Comparison of ENCODE assay signal across 1 cellular context in the genomic region with DNA sequence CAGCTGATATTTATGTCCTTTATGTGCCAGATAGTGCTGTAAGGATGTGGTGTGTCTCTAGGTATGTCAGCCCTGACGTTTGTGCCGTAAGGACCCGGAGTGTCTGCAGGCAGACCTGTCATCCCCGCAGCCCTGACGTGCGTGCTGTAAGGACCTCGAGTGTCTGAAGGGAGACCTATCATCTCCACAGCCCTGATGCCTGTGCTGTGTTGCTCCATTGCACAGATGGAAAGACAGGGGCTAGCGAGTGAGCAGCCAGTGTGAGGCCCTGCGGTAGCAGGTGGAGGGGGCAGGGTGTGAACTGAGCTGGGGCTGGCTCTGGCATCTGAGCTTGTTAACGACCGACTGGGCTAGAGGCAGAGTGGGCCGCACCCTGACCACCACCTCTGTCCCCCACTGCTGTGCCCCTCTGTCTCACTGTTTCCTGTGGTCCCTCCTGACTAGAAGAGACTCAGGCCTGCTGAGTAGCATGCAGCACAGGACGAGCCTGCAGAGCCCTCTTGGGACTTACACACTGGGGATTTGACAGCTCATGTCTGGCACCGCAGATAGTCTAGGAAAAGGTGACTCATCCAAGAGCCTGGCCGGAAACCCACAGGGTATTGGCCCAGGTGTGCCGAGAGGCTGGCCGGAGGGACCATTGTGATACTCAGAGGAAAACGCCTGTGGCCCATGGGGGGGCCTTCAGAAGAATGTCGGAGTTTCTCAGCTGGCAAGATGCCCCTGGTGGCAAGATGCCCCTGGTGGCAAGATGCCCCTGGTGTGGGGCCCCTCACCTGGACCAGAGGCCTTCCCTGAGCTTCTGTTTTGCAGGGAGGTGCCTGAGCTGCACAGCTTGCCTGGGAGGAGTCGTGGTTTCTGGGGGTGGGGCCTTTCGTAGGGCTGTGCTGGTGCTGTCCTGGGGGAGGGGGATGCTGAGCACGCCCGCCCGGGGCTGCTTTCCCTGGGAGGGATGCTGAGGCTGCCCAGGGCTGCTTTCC.
TF ChIP-seq lines count a peak whose summit lies in the region.

No MANE protein-coding gene starts in this region.

TF ChIP-seq in K562, 482 proteins besides CTCF, POLR2A, EP300 and RAD21 (continued from another document and continues in another):
- TF ChIP-seq, protein P1, sequence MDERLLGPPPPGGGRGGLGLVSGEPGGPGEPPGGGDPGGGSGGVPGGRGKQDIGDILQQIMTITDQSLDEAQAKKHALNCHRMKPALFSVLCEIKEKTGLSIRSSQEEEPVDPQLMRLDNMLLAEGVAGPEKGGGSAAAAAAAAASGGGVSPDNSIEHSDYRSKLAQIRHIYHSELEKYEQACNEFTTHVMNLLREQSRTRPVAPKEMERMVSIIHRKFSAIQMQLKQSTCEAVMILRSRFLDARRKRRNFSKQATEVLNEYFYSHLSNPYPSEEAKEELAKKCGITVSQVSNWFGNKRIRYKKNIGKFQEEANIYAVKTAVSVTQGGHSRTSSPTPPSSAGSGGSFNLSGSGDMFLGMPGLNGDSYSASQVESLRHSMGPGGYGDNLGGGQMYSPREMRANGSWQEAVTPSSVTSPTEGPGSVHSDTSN (CRISPR knock-in tag; IDR thresholded peaks at IDR 0.05; ENCODE audit: low read depth) = no peak
- TF ChIP-seq, protein P1 (tag; conservative IDR thresholded peaks at IDR 0.05; ENCODE audit: low read depth) = no peak
- TF ChIP-seq, protein P2, sequence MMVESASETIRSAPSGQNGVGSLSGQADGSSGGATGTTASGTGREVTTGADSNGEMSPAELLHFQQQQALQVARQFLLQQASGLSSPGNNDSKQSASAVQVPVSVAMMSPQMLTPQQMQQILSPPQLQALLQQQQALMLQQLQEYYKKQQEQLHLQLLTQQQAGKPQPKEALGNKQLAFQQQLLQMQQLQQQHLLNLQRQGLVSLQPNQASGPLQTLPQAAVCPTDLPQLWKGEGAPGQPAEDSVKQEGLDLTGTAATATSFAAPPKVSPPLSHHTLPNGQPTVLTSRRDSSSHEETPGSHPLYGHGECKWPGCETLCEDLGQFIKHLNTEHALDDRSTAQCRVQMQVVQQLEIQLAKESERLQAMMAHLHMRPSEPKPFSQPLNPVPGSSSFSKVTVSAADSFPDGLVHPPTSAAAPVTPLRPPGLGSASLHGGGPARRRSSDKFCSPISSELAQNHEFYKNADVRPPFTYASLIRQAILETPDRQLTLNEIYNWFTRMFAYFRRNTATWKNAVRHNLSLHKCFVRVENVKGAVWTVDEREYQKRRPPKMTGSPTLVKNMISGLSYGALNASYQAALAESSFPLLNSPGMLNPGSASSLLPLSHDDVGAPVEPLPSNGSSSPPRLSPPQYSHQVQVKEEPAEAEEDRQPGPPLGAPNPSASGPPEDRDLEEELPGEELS (CRISPR knock-in tag; IDR thresholded peaks at IDR 0.05; ENCODE audit: borderline replicate concordance) = no peak
- TF ChIP-seq HDAC2 (IDR thresholded peaks at IDR 0.05) (no peak), HEY1 (CRISPR knock-in tag; IDR thresholded peaks at IDR 0.05; ENCODE audit: borderline replicate concordance) (no peak), FOXK2 (conservative IDR thresholded peaks at IDR 0.05 in 1 of 2, IDR thresholded peaks at IDR 0.05 in 1 of 2; ENCODE audit: low read depth in 2 of 2) (no peak), HLTF (IDR thresholded peaks at IDR 0.05) (no peak), CHD1 (IDR thresholded peaks at IDR 0.05; ENCODE audit: low read length) (no peak), GATAD2B (IDR thresholded peaks at IDR 0.05; ENCODE audit: borderline replicate concordance) (no peak), ZNF12 (CRISPR knock-in tag; IDR thresholded peaks at IDR 0.05) (no peak), ASH1L (IDR thresholded peaks at IDR 0.05; ENCODE audit: borderline replicate concordance, low read depth, partially characterized antibody) (no peak), C11orf30 (IDR thresholded peaks at IDR 0.05; ENCODE audit: low read depth) (0 out of 2 replicates have a peak, but pooled peaks have one; percentile 6), HMG20B (CRISPR knock-in tag; IDR thresholded peaks at IDR 0.05) (no peak), ARID1B (IDR thresholded peaks at IDR 0.05) (peak; percentile 92), ZNF239 (CRISPR knock-in tag; IDR thresholded peaks at IDR 0.05) (no peak), NCOA4 (IDR thresholded peaks at IDR 0.05; ENCODE audit: partially characterized antibody) (no peak), TAF1 (IDR thresholded peaks at IDR 0.05; ENCODE audit: control insufficient read depth, extremely low read depth, insufficient read depth, low read length, severe bottlenecking) (no peak), RFX7 (CRISPR knock-in tag; IDR thresholded peaks at IDR 0.05) (no peak), KLF6 (CRISPR knock-in tag; IDR thresholded peaks at IDR 0.05; ENCODE audit: borderline replicate concordance) (no peak), SRSF9 (IDR thresholded peaks at IDR 0.05; ENCODE audit: borderline replicate concordance, low read depth, low read length) (no peak), RBM14 (IDR thresholded peaks at IDR 0.05; ENCODE audit: borderline replicate concordance, insufficient read depth, low read depth, low read length) (no peak), MYBL2 (IDR thresholded peaks at IDR 0.05; ENCODE audit: low read depth) (no peak), MYBL2 (CRISPR knock-in tag; IDR thresholded peaks at IDR 0.05; ENCODE audit: borderline replicate concordance) (no peak), RBM39 (optimal IDR thresholded peaks at IDR 0.05; ENCODE audit: low read depth, low read length) (no peak), ZNF699 (CRISPR knock-in tag; IDR thresholded peaks at IDR 0.05; ENCODE audit: insufficient replicate concordance) (no peak), ZBED1 (IDR thresholded peaks at IDR 0.05) (no peak), TAF15 (IDR thresholded peaks at IDR 0.05; ENCODE audit: low read depth, low read length) (no peak), IRF2 (CRISPR knock-in tag; IDR thresholded peaks at IDR 0.05) (no peak), RNF2 (IDR thresholded peaks at IDR 0.05) (0 out of 2 replicates have a peak, but pooled peaks have one; percentile 32), WHSC1 (IDR thresholded peaks at IDR 0.05; ENCODE audit: low read length) (no peak), RBBP5 (IDR thresholded peaks at IDR 0.05; ENCODE audit: borderline replicate concordance, insufficient read depth, low read length, poor library complexity, severe bottlenecking) (no peak), HDGF (IDR thresholded peaks at IDR 0.05) (peak; percentile 47; the same call in 1 of the 2 replicates)
- TF ChIP-seq, protein P3, sequence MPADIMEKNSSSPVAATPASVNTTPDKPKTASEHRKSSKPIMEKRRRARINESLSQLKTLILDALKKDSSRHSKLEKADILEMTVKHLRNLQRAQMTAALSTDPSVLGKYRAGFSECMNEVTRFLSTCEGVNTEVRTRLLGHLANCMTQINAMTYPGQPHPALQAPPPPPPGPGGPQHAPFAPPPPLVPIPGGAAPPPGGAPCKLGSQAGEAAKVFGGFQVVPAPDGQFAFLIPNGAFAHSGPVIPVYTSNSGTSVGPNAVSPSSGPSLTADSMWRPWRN (IDR thresholded peaks at IDR 0.05; ENCODE audit: low read depth) = no peak
- TF ChIP-seq, protein P4, sequence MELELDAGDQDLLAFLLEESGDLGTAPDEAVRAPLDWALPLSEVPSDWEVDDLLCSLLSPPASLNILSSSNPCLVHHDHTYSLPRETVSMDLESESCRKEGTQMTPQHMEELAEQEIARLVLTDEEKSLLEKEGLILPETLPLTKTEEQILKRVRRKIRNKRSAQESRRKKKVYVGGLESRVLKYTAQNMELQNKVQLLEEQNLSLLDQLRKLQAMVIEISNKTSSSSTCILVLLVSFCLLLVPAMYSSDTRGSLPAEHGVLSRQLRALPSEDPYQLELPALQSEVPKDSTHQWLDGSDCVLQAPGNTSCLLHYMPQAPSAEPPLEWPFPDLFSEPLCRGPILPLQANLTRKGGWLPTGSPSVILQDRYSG (tag; conservative IDR thresholded peaks at IDR 0.05; ENCODE audit: low read depth) = no peak
- TF ChIP-seq, protein P5, sequence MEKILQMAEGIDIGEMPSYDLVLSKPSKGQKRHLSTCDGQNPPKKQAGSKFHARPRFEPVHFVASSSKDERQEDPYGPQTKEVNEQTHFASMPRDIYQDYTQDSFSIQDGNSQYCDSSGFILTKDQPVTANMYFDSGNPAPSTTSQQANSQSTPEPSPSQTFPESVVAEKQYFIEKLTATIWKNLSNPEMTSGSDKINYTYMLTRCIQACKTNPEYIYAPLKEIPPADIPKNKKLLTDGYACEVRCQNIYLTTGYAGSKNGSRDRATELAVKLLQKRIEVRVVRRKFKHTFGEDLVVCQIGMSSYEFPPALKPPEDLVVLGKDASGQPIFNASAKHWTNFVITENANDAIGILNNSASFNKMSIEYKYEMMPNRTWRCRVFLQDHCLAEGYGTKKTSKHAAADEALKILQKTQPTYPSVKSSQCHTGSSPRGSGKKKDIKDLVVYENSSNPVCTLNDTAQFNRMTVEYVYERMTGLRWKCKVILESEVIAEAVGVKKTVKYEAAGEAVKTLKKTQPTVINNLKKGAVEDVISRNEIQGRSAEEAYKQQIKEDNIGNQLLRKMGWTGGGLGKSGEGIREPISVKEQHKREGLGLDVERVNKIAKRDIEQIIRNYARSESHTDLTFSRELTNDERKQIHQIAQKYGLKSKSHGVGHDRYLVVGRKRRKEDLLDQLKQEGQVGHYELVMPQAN (IDR thresholded peaks at IDR 0.05; ENCODE audit: borderline replicate concordance) = no peak
- TF ChIP-seq, protein P6, sequence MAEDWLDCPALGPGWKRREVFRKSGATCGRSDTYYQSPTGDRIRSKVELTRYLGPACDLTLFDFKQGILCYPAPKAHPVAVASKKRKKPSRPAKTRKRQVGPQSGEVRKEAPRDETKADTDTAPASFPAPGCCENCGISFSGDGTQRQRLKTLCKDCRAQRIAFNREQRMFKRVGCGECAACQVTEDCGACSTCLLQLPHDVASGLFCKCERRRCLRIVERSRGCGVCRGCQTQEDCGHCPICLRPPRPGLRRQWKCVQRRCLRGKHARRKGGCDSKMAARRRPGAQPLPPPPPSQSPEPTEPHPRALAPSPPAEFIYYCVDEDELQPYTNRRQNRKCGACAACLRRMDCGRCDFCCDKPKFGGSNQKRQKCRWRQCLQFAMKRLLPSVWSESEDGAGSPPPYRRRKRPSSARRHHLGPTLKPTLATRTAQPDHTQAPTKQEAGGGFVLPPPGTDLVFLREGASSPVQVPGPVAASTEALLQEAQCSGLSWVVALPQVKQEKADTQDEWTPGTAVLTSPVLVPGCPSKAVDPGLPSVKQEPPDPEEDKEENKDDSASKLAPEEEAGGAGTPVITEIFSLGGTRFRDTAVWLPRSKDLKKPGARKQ (CRISPR knock-in tag; IDR thresholded peaks at IDR 0.05) = no peak
- TF ChIP-seq, protein P7, sequence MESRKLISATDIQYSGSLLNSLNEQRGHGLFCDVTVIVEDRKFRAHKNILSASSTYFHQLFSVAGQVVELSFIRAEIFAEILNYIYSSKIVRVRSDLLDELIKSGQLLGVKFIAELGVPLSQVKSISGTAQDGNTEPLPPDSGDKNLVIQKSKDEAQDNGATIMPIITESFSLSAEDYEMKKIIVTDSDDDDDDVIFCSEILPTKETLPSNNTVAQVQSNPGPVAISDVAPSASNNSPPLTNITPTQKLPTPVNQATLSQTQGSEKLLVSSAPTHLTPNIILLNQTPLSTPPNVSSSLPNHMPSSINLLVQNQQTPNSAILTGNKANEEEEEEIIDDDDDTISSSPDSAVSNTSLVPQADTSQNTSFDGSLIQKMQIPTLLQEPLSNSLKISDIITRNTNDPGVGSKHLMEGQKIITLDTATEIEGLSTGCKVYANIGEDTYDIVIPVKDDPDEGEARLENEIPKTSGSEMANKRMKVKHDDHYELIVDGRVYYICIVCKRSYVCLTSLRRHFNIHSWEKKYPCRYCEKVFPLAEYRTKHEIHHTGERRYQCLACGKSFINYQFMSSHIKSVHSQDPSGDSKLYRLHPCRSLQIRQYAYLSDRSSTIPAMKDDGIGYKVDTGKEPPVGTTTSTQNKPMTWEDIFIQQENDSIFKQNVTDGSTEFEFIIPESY (CRISPR knock-in tag; IDR thresholded peaks at IDR 0.05) = peak; percentile 73
- TF ChIP-seq, protein P8, sequence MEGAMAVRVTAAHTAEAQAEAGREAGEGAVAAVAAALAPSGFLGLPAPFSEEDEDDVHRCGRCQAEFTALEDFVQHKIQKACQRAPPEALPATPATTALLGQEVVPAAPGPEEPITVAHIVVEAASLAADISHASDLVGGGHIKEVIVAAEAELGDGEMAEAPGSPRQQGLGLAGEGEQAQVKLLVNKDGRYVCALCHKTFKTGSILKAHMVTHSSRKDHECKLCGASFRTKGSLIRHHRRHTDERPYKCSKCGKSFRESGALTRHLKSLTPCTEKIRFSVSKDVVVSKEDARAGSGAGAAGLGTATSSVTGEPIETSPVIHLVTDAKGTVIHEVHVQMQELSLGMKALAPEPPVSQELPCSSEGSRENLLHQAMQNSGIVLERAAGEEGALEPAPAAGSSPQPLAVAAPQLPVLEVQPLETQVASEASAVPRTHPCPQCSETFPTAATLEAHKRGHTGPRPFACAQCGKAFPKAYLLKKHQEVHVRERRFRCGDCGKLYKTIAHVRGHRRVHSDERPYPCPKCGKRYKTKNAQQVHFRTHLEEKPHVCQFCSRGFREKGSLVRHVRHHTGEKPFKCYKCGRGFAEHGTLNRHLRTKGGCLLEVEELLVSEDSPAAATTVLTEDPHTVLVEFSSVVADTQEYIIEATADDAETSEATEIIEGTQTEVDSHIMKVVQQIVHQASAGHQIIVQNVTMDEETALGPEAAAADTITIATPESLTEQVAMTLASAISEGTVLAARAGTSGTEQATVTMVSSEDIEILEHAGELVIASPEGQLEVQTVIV (CRISPR knock-in tag; IDR thresholded peaks at IDR 0.05; ENCODE audit: borderline replicate concordance) = no peak
- TF ChIP-seq, protein P9, sequence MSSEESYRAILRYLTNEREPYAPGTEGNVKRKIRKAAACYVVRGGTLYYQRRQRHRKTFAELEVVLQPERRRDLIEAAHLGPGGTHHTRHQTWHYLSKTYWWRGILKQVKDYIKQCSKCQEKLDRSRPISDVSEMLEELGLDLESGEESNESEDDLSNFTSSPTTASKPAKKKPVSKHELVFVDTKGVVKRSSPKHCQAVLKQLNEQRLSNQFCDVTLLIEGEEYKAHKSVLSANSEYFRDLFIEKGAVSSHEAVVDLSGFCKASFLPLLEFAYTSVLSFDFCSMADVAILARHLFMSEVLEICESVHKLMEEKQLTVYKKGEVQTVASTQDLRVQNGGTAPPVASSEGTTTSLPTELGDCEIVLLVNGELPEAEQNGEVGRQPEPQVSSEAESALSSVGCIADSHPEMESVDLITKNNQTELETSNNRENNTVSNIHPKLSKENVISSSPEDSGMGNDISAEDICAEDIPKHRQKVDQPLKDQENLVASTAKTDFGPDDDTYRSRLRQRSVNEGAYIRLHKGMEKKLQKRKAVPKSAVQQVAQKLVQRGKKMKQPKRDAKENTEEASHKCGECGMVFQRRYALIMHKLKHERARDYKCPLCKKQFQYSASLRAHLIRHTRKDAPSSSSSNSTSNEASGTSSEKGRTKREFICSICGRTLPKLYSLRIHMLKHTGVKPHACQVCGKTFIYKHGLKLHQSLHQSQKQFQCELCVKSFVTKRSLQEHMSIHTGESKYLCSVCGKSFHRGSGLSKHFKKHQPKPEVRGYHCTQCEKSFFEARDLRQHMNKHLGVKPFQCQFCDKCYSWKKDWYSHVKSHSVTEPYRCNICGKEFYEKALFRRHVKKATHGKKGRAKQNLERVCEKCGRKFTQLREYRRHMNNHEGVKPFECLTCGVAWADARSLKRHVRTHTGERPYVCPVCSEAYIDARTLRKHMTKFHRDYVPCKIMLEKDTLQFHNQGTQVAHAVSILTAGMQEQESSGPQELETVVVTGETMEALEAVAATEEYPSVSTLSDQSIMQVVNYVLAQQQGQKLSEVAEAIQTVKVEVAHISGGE (CRISPR knock-in tag; IDR thresholded peaks at IDR 0.05) = peak in 1 of 3 experiments; percentile 44; a peak in 1 of 6 replicates
